Comparison of ENCODE assay signal across 1 cellular context in the genomic region with DNA sequence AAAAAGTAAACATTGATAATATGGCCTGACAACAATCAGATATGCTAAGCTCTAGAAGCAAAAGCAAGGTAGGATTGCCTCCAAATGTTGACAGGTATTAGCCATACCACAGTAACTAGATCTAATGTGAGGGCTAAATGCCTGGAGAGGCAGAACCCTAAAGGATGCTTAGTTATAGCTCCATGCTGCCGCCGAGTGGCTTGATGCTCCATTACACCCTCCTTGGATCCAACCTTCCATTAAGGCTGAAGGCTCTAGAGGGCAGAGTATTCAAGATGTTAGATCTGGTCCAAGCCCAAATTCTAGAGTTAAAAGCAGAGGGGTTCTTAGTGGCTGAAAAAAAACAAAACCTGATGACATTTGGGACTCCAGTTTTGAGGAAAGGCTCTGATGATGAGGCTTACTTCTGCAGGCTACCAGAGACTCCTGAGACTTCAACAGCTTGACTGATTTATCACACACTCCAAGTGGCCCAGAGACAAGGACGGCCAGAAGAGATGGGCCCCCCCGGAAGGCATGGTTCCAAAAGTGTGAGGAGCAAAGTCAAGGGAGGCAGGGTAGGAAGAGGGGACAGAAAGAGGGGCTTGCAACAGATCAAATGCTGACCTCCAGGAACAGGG.
TF ChIP-seq lines count a peak whose summit lies in the region.

No MANE protein-coding gene starts in this region.

TF ChIP-seq in HepG2, 621 proteins besides CTCF, POLR2A, EP300 and RAD21 (continued from another document and continues in another):
- TF ChIP-seq PRDM4 (CRISPR knock-in tag; IDR thresholded peaks at IDR 0.05; ENCODE audit: borderline replicate concordance) (no peak), NONO (IDR thresholded peaks at IDR 0.05) (no peak), NONO (CRISPR knock-in tag; conservative IDR thresholded peaks at IDR 0.05) (no peak), KMT2A (CRISPR knock-in tag; IDR thresholded peaks at IDR 0.05) (no peak), ZNF614 (CRISPR knock-in tag; IDR thresholded peaks at IDR 0.05; ENCODE audit: borderline replicate concordance) (0 out of 2 replicates have a peak, but pooled peaks have one; percentile 46), IRF1 (CRISPR knock-in tag; IDR thresholded peaks at IDR 0.05; ENCODE audit: low read depth) (no peak), ELF3 (CRISPR knock-in tag; IDR thresholded peaks at IDR 0.05) (no peak), JUNB (CRISPR knock-in tag; IDR thresholded peaks at IDR 0.05; ENCODE audit: borderline replicate concordance) (no peak), ZBTB1 (CRISPR knock-in tag; IDR thresholded peaks at IDR 0.05; ENCODE audit: borderline replicate concordance) (no peak), MYPOP (CRISPR knock-in tag; IDR thresholded peaks at IDR 0.05) (no peak), ZIK1 (CRISPR knock-in tag; IDR thresholded peaks at IDR 0.05; ENCODE audit: borderline replicate concordance, low read depth) (no peak), EEA1 (CRISPR knock-in tag; IDR thresholded peaks at IDR 0.05; ENCODE audit: borderline replicate concordance) (no peak), MLXIP (CRISPR knock-in tag; IDR thresholded peaks at IDR 0.05; ENCODE audit: borderline replicate concordance) (no peak), ATF7 (IDR thresholded peaks at IDR 0.05) (no peak), ATF7 (CRISPR knock-in tag; IDR thresholded peaks at IDR 0.05) (no peak), PPARG (CRISPR knock-in tag; conservative IDR thresholded peaks at IDR 0.05) (peak; percentile 47; the same call in 1 of the 2 replicates), SCMH1 (CRISPR knock-in tag; IDR thresholded peaks at IDR 0.05; ENCODE audit: borderline replicate concordance) (no peak), SALL2 (CRISPR knock-in tag; IDR thresholded peaks at IDR 0.05) (0 out of 2 replicates have a peak, but pooled peaks have one; percentile 43), SRSF9 (IDR thresholded peaks at IDR 0.05; ENCODE audit: borderline replicate concordance, insufficient read depth, low read depth, low read length, poor library complexity, severe bottlenecking) (no peak), ATAD3A (CRISPR knock-in tag; IDR thresholded peaks at IDR 0.05) (no peak), KMT2B (CRISPR knock-in tag; IDR thresholded peaks at IDR 0.05) (no peak; the same call in 1 of the 2 replicates), KLF11 (CRISPR knock-in tag; IDR thresholded peaks at IDR 0.05) (peak; percentile 75; the same call in 1 of the 2 replicates)
- TF ChIP-seq, protein P1, sequence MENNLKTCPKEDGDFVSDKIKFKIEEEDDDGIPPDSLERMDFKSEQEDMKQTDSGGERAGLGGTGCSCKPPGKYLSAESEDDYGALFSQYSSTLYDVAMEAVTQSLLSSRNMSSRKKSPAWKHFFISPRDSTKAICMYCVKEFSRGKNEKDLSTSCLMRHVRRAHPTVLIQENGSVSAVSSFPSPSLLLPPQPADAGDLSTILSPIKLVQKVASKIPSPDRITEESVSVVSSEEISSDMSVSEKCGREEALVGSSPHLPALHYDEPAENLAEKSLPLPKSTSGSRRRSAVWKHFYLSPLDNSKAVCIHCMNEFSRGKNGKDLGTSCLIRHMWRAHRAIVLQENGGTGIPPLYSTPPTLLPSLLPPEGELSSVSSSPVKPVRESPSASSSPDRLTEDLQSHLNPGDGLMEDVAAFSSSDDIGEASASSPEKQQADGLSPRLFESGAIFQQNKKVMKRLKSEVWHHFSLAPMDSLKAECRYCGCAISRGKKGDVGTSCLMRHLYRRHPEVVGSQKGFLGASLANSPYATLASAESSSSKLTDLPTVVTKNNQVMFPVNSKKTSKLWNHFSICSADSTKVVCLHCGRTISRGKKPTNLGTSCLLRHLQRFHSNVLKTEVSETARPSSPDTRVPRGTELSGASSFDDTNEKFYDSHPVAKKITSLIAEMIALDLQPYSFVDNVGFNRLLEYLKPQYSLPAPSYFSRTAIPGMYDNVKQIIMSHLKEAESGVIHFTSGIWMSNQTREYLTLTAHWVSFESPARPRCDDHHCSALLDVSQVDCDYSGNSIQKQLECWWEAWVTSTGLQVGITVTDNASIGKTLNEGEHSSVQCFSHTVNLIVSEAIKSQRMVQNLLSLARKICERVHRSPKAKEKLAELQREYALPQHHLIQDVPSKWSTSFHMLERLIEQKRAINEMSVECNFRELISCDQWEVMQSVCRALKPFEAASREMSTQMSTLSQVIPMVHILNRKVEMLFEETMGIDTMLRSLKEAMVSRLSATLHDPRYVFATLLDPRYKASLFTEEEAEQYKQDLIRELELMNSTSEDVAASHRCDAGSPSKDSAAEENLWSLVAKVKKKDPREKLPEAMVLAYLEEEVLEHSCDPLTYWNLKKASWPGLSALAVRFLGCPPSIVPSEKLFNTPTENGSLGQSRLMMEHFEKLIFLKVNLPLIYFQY (CRISPR knock-in tag; IDR thresholded peaks at IDR 0.05; ENCODE audit: borderline replicate concordance), result no peak
- TF ChIP-seq, protein P2, sequence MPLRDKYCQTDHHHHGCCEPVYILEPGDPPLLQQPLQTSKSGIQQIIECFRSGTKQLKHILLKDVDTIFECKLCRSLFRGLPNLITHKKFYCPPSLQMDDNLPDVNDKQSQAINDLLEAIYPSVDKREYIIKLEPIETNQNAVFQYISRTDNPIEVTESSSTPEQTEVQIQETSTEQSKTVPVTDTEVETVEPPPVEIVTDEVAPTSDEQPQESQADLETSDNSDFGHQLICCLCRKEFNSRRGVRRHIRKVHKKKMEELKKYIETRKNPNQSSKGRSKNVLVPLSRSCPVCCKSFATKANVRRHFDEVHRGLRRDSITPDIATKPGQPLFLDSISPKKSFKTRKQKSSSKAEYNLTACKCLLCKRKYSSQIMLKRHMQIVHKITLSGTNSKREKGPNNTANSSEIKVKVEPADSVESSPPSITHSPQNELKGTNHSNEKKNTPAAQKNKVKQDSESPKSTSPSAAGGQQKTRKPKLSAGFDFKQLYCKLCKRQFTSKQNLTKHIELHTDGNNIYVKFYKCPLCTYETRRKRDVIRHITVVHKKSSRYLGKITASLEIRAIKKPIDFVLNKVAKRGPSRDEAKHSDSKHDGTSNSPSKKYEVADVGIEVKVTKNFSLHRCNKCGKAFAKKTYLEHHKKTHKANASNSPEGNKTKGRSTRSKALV (CRISPR knock-in tag; IDR thresholded peaks at IDR 0.05), result no peak
- TF ChIP-seq, protein P3, sequence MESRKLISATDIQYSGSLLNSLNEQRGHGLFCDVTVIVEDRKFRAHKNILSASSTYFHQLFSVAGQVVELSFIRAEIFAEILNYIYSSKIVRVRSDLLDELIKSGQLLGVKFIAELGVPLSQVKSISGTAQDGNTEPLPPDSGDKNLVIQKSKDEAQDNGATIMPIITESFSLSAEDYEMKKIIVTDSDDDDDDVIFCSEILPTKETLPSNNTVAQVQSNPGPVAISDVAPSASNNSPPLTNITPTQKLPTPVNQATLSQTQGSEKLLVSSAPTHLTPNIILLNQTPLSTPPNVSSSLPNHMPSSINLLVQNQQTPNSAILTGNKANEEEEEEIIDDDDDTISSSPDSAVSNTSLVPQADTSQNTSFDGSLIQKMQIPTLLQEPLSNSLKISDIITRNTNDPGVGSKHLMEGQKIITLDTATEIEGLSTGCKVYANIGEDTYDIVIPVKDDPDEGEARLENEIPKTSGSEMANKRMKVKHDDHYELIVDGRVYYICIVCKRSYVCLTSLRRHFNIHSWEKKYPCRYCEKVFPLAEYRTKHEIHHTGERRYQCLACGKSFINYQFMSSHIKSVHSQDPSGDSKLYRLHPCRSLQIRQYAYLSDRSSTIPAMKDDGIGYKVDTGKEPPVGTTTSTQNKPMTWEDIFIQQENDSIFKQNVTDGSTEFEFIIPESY (CRISPR knock-in tag; IDR thresholded peaks at IDR 0.05), result no peak
- TF ChIP-seq, protein P4, sequence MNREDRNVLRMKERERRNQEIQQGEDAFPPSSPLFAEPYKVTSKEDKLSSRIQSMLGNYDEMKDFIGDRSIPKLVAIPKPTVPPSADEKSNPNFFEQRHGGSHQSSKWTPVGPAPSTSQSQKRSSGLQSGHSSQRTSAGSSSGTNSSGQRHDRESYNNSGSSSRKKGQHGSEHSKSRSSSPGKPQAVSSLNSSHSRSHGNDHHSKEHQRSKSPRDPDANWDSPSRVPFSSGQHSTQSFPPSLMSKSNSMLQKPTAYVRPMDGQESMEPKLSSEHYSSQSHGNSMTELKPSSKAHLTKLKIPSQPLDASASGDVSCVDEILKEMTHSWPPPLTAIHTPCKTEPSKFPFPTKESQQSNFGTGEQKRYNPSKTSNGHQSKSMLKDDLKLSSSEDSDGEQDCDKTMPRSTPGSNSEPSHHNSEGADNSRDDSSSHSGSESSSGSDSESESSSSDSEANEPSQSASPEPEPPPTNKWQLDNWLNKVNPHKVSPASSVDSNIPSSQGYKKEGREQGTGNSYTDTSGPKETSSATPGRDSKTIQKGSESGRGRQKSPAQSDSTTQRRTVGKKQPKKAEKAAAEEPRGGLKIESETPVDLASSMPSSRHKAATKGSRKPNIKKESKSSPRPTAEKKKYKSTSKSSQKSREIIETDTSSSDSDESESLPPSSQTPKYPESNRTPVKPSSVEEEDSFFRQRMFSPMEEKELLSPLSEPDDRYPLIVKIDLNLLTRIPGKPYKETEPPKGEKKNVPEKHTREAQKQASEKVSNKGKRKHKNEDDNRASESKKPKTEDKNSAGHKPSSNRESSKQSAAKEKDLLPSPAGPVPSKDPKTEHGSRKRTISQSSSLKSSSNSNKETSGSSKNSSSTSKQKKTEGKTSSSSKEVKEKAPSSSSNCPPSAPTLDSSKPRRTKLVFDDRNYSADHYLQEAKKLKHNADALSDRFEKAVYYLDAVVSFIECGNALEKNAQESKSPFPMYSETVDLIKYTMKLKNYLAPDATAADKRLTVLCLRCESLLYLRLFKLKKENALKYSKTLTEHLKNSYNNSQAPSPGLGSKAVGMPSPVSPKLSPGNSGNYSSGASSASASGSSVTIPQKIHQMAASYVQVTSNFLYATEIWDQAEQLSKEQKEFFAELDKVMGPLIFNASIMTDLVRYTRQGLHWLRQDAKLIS (CRISPR knock-in tag; IDR thresholded peaks at IDR 0.05), result no peak
- TF ChIP-seq, protein P5, sequence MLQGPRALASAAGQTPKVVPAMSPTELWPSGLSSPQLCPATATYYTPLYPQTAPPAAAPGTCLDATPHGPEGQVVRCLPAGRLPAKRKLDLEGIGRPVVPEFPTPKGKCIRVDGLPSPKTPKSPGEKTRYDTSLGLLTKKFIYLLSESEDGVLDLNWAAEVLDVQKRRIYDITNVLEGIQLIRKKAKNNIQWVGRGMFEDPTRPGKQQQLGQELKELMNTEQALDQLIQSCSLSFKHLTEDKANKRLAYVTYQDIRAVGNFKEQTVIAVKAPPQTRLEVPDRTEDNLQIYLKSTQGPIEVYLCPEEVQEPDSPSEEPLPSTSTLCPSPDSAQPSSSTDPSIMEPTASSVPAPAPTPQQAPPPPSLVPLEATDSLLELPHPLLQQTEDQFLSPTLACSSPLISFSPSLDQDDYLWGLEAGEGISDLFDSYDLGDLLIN (CRISPR knock-in tag; IDR thresholded peaks at IDR 0.05; ENCODE audit: borderline replicate concordance), result no peak
- TF ChIP-seq, protein P6, sequence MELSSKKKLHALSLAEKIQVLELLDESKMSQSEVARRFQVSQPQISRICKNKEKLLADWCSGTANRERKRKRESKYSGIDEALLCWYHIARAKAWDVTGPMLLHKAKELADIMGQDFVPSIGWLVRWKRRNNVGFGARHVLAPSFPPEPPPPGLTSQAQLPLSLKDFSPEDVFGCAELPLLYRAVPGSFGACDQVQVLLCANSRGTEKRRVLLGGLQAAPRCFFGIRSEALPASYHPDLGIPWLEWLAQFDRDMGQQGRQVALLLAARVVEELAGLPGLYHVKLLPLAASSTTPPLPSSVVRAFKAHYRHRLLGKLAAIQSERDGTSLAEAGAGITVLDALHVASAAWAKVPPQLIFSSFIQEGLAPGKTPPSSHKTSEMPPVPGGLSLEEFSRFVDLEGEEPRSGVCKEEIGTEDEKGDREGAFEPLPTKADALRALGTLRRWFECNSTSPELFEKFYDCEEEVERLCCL (CRISPR knock-in tag; IDR thresholded peaks at IDR 0.05; ENCODE audit: borderline replicate concordance), result no peak
